ENCODE assay signal across 20 cellular contexts in the genomic region with DNA sequence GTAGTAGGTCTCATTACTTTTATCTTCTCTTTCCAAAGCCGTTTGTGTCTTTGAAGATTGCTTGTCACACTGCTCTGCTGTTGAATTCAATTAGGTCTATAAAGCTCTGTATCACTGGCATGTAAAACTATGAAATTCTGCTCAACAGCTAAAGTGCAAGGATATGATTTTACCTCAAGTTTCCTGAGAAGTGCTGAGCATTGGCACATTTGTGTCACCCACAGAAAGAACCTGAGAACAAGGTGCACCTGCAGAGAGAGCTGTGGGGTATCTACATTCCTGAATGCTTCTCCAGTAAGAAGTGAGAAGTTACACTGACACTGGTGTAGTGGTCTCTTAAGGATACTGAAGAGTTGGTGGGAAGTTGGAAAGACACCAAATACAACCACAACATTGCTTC.
"Had no signal": no experiment of that assay in that cellular context is flagged by ENCODE, and none has a peak within 500 bp of the region (broad histone marks: within the 10 kb centered on the region; RNA-seq: fewer than 3 reads in every experiment).

No MANE protein-coding gene starts in this region.

- DNase-seq: activated CD4-positive, alpha-beta T cell treated with anti-CD3 and anti-CD28 coated beads for 1 hour; activated CD8-positive, alpha-beta memory T cell treated with anti-CD3 and anti-CD28 coated beads, Interleukin-2, amount 10 ng/mL, durations not matched to agents 7 days and 5 days; activated CD8-positive, alpha-beta T cell treated with anti-CD3 and anti-CD28 coated beads for 36 hours; activated gamma-delta T cell; activated naive CD8-positive, alpha-beta T cell treated with anti-CD3 and anti-CD28 coated beads, Interleukin-2, amount 10 ng/mL, durations not matched to agents 7 days and 5 days; amygdala; colonic mucosa; glutamatergic neuron; hippocampal formation; kidney glomerular epithelial cell; left lung; naive thymus-derived CD8-positive, alpha-beta T cell; posterior cingulate gyrus; small intestine; stimulated activated CD4-positive, alpha-beta T cell treated with anti-CD3 and anti-CD28 coated beads, Interleukin-2, amount 100 ng/mL, for 24 hours; stimulated activated naive B cell treated with anti-CD40 and anti-IgM and Interleukin-4, amounts not matched to agents 10 μg/mL and 1 μg/mL and 100 μg/mL, for 72 hours; transverse colon; WERI-Rb-1 had no signal

- ATAC-seq: activated CD8-positive, alpha-beta memory T cell treated with anti-CD3 and anti-CD28 coated beads, Interleukin-2, amount 10 ng/mL, durations not matched to agents 7 days and 5 days; activated CD8-positive, alpha-beta T cell treated with anti-CD3 and anti-CD28 coated beads for 36 hours; left lung; naive thymus-derived CD8-positive, alpha-beta T cell; sciatic nerve; stimulated activated naive B cell treated with anti-CD40 and anti-IgM and Interleukin-4, amounts not matched to agents 10 μg/mL and 1 μg/mL and 100 μg/mL, for 72 hours had no signal

- H3K4me1 Mint-ChIP-seq: stimulated activated naive B cell treated with anti-CD40 and anti-IgM and Interleukin-4, amounts not matched to agents 10 μg/mL and 1 μg/mL and 100 μg/mL, for 72 hours had no signal

- H3K4me3 Mint-ChIP-seq: activated CD8-positive, alpha-beta memory T cell treated with anti-CD3 and anti-CD28 coated beads, Interleukin-2, amount 10 ng/mL, durations not matched to agents 7 days and 5 days; activated CD8-positive, alpha-beta T cell treated with anti-CD3 and anti-CD28 coated beads for 36 hours; activated naive CD8-positive, alpha-beta T cell treated with anti-CD3 and anti-CD28 coated beads, Interleukin-2, amount 10 ng/mL, durations not matched to agents 7 days and 5 days; neural progenitor cell; stimulated activated naive B cell treated with anti-CD40 and anti-IgM and Interleukin-4, amounts not matched to agents 10 μg/mL and 1 μg/mL and 100 μg/mL, for 72 hours had no signal

- H3K36me3 Mint-ChIP-seq: neural progenitor cell; stimulated activated naive B cell treated with anti-CD40 and anti-IgM and Interleukin-4, amounts not matched to agents 10 μg/mL and 1 μg/mL and 100 μg/mL, for 72 hours had no signal

- H3K27me3 Mint-ChIP-seq: activated CD8-positive, alpha-beta memory T cell treated with anti-CD3 and anti-CD28 coated beads, Interleukin-2, amount 10 ng/mL, durations not matched to agents 7 days and 5 days; activated CD8-positive, alpha-beta T cell treated with anti-CD3 and anti-CD28 coated beads for 36 hours; activated naive CD8-positive, alpha-beta T cell treated with anti-CD3 and anti-CD28 coated beads, Interleukin-2, amount 10 ng/mL, durations not matched to agents 7 days and 5 days; naive thymus-derived CD8-positive, alpha-beta T cell; stimulated activated naive B cell treated with anti-CD40 and anti-IgM and Interleukin-4, amounts not matched to agents 10 μg/mL and 1 μg/mL and 100 μg/mL, for 72 hours had no signal

- H3K9me3 Mint-ChIP-seq: neural progenitor cell had no signal

- H3K27ac Mint-ChIP-seq: activated CD8-positive, alpha-beta memory T cell treated with anti-CD3 and anti-CD28 coated beads, Interleukin-2, amount 10 ng/mL, durations not matched to agents 7 days and 5 days; activated CD8-positive, alpha-beta T cell treated with anti-CD3 and anti-CD28 coated beads for 36 hours; activated naive CD8-positive, alpha-beta T cell treated with anti-CD3 and anti-CD28 coated beads, Interleukin-2, amount 10 ng/mL, durations not matched to agents 7 days and 5 days; neural progenitor cell; stimulated activated naive B cell treated with anti-CD40 and anti-IgM and Interleukin-4, amounts not matched to agents 10 μg/mL and 1 μg/mL and 100 μg/mL, for 72 hours had no signal
